4 cellular contexts compared by ENCODE assay signal in the genomic region with DNA sequence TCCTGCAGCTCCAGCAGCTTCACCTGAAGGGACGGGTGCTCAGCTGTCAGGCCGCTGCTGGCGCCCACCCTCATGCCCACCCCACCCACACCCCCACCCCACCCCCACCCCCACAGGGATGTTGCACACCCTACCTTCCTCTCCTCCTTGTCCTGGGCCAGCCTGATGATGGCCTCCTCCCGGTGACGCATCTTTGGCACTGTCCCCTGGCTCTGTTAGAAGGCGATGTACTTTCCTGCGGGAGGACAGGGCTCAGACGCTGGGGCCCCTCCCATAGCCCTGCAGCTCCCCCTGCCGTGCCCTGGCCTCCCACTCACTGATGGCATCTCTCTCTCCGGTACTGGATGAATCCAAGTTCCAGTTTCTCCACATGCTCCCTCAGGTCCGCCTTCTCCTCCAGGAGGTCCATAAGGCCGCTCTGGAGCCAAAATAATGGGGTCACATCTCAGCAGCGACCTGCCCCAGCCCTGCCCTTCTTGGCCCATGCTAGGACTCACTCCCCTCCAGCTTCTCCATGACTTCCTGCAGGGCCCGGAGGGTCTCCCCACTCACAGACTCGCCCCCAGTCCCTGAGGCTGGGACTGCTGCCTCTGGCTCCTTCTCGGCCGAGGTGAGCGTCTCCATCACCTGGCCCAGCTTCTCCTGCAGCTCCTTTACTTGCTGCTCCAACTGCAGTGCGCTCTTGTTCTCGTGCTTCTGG. TPM values are rescaled to one million over a fixed set of nuclear protein-coding genes. Genes with fewer than 3 reads are reported as not detected.
DNase-seq lines count a peak whose midpoint lies in the region; ATAC-seq, FAIRE-seq and TF ChIP-seq lines count a peak whose summit lies in the region.
"Not testable (repeated sequence)": the region's sequence is repeated elsewhere in the genome, so short reads cannot be mapped to it uniquely, and the experiment has no call there.

No MANE protein-coding gene starts in this region.

- H4K20me1 ChIP-seq in K562 (replicated peaks; ENCODE audit: control insufficient read depth, insufficient read depth, low read length), result not testable (repeated sequence)

- not testable (repeated sequence) for TF ChIP-seq CTCF in Panc1 (IDR thresholded peaks at IDR 0.05); K562 (IDR thresholded peaks at IDR 0.05 in 2 of 3, conservative IDR thresholded peaks at IDR 0.05 in 1 of 3; ENCODE audit: insufficient read depth in 2 of 3, low read depth in 1 of 3, low read length in 3 of 3)

- not testable (repeated sequence) for H3K9me3 ChIP-seq in Panc1 (ENCODE audit: control insufficient read depth, insufficient read depth, low read depth, low read length); K562 (replicated peaks; ENCODE audit: control insufficient read depth, insufficient read depth, low read depth, low read length)

- whole genome bisulfite sequencing in K562 (ENCODE audit: insufficient coverage, low coverage, missing lambda C conversion rate), result no CpG with 5 or more reads among the region's 20 CpGs

- POLR2A ChIA-PET in Panc1 (lab: Charles Lee); K562 (lab: Yijun Ruan, JAX): not testable (repeated sequence)

- H3K9me1 ChIP-seq in K562 (ENCODE audit: control insufficient read depth, insufficient read depth, low read length), result not testable (repeated sequence)

- not testable (repeated sequence) for H3K4me2 ChIP-seq in K562 (ENCODE audit: insufficient read depth, low read length)

- not testable (repeated sequence) for H3K27me3 ChIP-seq in Panc1 (ENCODE audit: control insufficient read depth, insufficient read depth, low read length); K562 (ENCODE audit: control insufficient read depth in 2 of 2, insufficient read depth in 2 of 2, low read length in 2 of 2)

- not testable (repeated sequence) for H3K27ac ChIP-seq in Panc1 (ENCODE audit: low read length); K562 (ENCODE audit: extremely low read depth, low read depth, low read length)

- not testable (repeated sequence) for H2AFZ ChIP-seq in K562 (ENCODE audit: low read depth, low read length)

- H3K4me3 ChIP-seq in Panc1 (ENCODE audit: low read depth in 2 of 2, low read length in 2 of 2); K562: not testable (repeated sequence)

- H3K79me2 ChIP-seq in K562 (ENCODE audit: control insufficient read depth, insufficient read depth, low read length), result not testable (repeated sequence)

- not testable (repeated sequence) for TF ChIP-seq RAD21 in K562 (CRISPR knock-in tag; conservative IDR thresholded peaks at IDR 0.05 in 1 of 2, IDR thresholded peaks at IDR 0.05 in 1 of 2)

- intact Hi-C loops in Panc1 (cut with micrococcal nuclease; ENCODE audit: unreplicated experiment); Right ventricle myocardium superior (cut with DNase I); left ventricle myocardium superior (cut with micrococcal nuclease): not testable (repeated sequence)
- intact Hi-C loops in K562 (cut with micrococcal nuclease), result loop anchor here (10.0 kb wide), 1 partner anchor 57 kb away; a partner anchor contains a TSS

- H3K9ac ChIP-seq in K562 (ENCODE audit: insufficient read depth in 1 of 2, low read depth in 2 of 2, low read length in 2 of 2), result not testable (repeated sequence)

- TF ChIP-seq POLR2A in K562 (conservative IDR thresholded peaks at IDR 0.05), result not testable (repeated sequence)

- not testable (repeated sequence) for DNase-seq in Panc1 (ENCODE audit: low read depth, low spot score); K562 (ENCODE audit: extremely low read depth in 1 of 4, low spot score in 3 of 4); Right ventricle myocardium superior; left ventricle myocardium superior

- not testable (repeated sequence) for FAIRE-seq in K562 (lab: Jason Lieb, UNC)

- CTCF ChIA-PET in Panc1 (lab: Charles Lee); K562 (lab: Yijun Ruan, JAX; ENCODE audit: low intra/inter-chr PET ratio): not testable (repeated sequence)

- BruUV-seq in Panc1 (replicated peaks; lab: Mats Ljungman, UMichigan), result not testable (repeated sequence)
- TSS peak; percentile 57 for BruUV-seq in K562 (replicated peaks; lab: Mats Ljungman, UMichigan)

- H3K36me3 ChIP-seq in Panc1 (ENCODE audit: control insufficient read depth, insufficient read depth, low read length); K562 (ENCODE audit: control insufficient read depth, insufficient read depth, low read length): not testable (repeated sequence)

- not testable (repeated sequence) for TF ChIP-seq EP300 in K562 (IDR thresholded peaks at IDR 0.05; ENCODE audit: low read length)

- ATAC-seq in Panc1 (peak; percentile 33; the same call in 1 of the 2 replicates), Right ventricle myocardium superior (ENCODE audit: poor library complexity) (peak; percentile 78), left ventricle myocardium superior (peak; percentile 80)
- ATAC-seq in K562, result not testable (repeated sequence)

- in situ Hi-C loops in Panc1 (cut with HindIII; ENCODE audit: low pct_unique_long_range_greater_than_20kb, low sequenced_read_pairs), result not testable (repeated sequence)
- in situ Hi-C loops in K562 (cut with MboI), result loop anchor here (10.0 kb wide), 1 partner anchor 57 kb away; a partner anchor contains a TSS

- not testable (repeated sequence) for H3K4me1 ChIP-seq in Panc1 (ENCODE audit: control insufficient read depth, insufficient read depth, low read length); K562 (replicated peaks in 1 of 2; ENCODE audit: control insufficient read depth in 2 of 2, insufficient read depth in 2 of 2, low read length in 2 of 2)

RNA-seq across cellular contexts. Expression of a gene that starts 55.2 kb away (rescaled TPM):
- total RNA-seq in Panc1 (2021; ENCODE audit: unreplicated experiment) (161 TPM), K562 (2014; rRNA removed) (42.7 and 54.1 TPM in 2 replicates), K562 (2014; rRNA removed; fragmentation: Illumina TruSeq; extraction: Trizol) (45.5 and 53.2 TPM in 2 replicates), K562 (2015; rRNA removed; fragmentation: Illumina TruSeq; extraction: Trizol) (33.8 TPM in 2 replicates), K562 (2021) (65.3 and 79.5 TPM in 2 replicates), Right ventricle myocardium superior (9.1 TPM), left ventricle myocardium superior (10.3 TPM)
- polyA plus RNA-seq in Panc1 (2012; ENCODE audit: insufficient read length), result 65.8 TPM
- total RNA-seq in K562 (2011; cell fraction: chromatin; rRNA removed; ENCODE audit: low replicate concordance), result 390 and 496 TPM in 2 replicates
- total RNA-seq in K562 (2011; cell fraction: nucleolus; rRNA removed), result 104 and 126 TPM in 2 replicates
- total RNA-seq in K562 (2011; cell fraction: nucleoplasm; rRNA removed), result 172 and 193 TPM in 2 replicates
- polyA plus RNA-seq in K562 (2011; rRNA removed) (120 and 133 TPM in 2 replicates), K562 (2014; fragmentation: Illumina TruSeq; extraction: Trizol) (63.1 and 84.4 TPM in 2 replicates), K562 (2014; fragmentation: Nextera tagmentation; extraction: Ambion mirVana) (10 to 100 TPM in 1 of 2 experiments, 1 to 10 TPM in 1; 7.9 to 10.2 TPM), K562 (2014; rRNA removed) (166 and 236 TPM in 2 replicates)
- 20.2 and 43.3 TPM in 2 replicates for polyA plus RNA-seq in K562 (2011; cell fraction: cytosol; rRNA removed)
- 403 and 445 TPM in 2 replicates for polyA plus RNA-seq in K562 (2011; cell fraction: nucleus; rRNA removed)
- polyA plus RNA-seq in K562 (2012), result 46.7 and 119 TPM in 2 replicates
- 15.1 and 27.9 TPM in 2 replicates for polyA minus RNA-seq in K562 (2011; rRNA and poly(A)+ RNA removed)
- polyA minus RNA-seq in K562 (2011; cell fraction: cytosol; rRNA and poly(A)+ RNA removed), result 7.1 and 13.0 TPM in 2 replicates
- polyA minus RNA-seq in K562 (2011; cell fraction: nucleus; rRNA and poly(A)+ RNA removed), result 54.5 and 77.9 TPM in 2 replicates
